In the genomic region with DNA sequence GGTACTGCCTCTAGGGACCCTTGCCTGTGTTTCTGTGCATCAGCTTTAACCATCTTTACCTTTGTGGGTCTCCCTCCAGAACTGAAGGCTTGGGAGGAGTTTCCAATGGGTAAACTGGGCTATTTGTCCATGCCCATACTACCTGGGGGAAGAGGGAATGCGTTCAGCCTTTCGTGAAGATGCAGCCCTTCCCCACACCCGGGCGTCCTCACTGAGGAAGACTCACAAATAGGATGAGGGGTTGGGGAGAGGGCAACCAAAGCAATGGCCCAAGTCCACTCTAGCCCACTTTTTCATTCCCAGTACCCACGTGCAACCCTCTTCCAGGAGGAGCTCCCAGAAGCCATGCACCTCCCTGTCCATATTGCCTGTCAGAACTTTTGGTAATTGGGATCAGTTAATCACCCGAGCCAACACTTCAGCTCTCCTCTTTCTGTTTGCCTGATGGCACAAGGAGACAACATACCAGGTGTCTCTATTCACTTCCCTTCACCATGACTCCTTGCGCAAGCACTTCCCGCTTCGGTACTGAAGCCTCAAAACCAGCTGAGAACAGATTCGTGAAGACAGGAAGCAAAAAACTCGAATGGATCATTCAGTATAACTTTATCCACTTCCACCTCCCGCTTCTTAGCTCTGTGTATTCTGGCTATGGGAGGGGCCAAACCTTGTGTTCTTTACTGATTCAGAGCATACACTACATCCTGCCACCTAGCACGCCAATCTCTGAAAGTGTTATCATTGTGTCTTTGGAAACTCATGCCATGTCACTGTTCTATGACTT, we compare ENCODE assay signal across 16 cellular contexts.
A peak's percentile ranks its signal among the peaks of the same experiment; 100 is the strongest.
DNase-seq lines count a peak whose midpoint lies in the region; ATAC-seq and TF ChIP-seq lines count a peak whose summit lies in the region.
"Had no signal": no experiment of that assay in that cellular context is flagged by ENCODE, and none has a peak within 500 bp of the region (broad histone marks: within the 10 kb centered on the region; RNA-seq: fewer than 3 reads in every experiment).

No MANE protein-coding gene starts in this region.

- intact Hi-C loops in Right ventricle myocardium superior (cut with DNase I), result no loop called here

- no peaks in the 10 kb centered on the region for H3K36me3 ChIP-seq in hepatocyte (replicated peaks; ENCODE audit: insufficient read depth, low read depth)
- H3K36me3 ChIP-seq: left ventricle myocardium inferior, WERI-Rb-1 had no signal

- H3K4me3 Mint-ChIP-seq in naive thymus-derived CD8-positive, alpha-beta T cell, result peak overlapping the region in 8 of 10 donors; percentile 8 to 68 (median 54)

- no peak overlapping the region for H3K27ac ChIP-seq in hepatocyte
- H3K27ac ChIP-seq: left ventricle myocardium inferior, parathyroid adenoma, WERI-Rb-1 had no signal

- DNase-seq in NCI-H510A treated with DMSO at 0.1 percent for 48 hours (lab: John Stamatoyannopoulos, UW) (peak; percentile 39), NCI-H510A (lab: John Stamatoyannopoulos, UW) (no peak), Right ventricle myocardium superior (no peak), omental fat pad (ENCODE audit: low spot score) (no peak), hepatocyte (ENCODE audit: low spot score) (no peak)
- peak; percentile 27 for DNase-seq in activated CD4-positive, CD25-positive, alpha-beta regulatory T cell treated with anti-CD3 and anti-CD28 coated beads, Interleukin-2, amount 50 U/mL, for 72 hours
- DNase-seq in naive thymus-derived CD8-positive, alpha-beta T cell, result peak in 2 of 10 donors; percentile 21 to 26
- DNase-seq: effector CD8-positive, alpha-beta T cell; glutamatergic neuron; Karpas-422; left ventricle myocardium inferior; SHP77 treated with DMSO at 0.1 percent for 48 hours; stimulated activated CD4-positive, alpha-beta T cell treated with anti-CD3 and anti-CD28 coated beads, Interleukin-2, amount 100 ng/mL, for 48 hours; WERI-Rb-1 had no signal

- H3K79me2 ChIP-seq in hepatocyte, result no peaks in the 10 kb centered on the region
- H3K79me2 ChIP-seq: parathyroid adenoma had no signal

- peak overlapping the region in 8 of 10 donors; percentile 0 to 78 (median 46) for H3K27ac Mint-ChIP-seq in naive thymus-derived CD8-positive, alpha-beta T cell

- ATAC-seq in HG03097 (IDR thresholded peaks at IDR 0.05; ENCODE audit: low FRiP score, unreplicated experiment) (peak; percentile 41), Right ventricle myocardium superior (ENCODE audit: poor library complexity) (no peak), omental fat pad (ENCODE audit: low FRiP score) (no peak)
- ATAC-seq in naive thymus-derived CD8-positive, alpha-beta T cell, result peak; percentile 41 to 68

- peaks cover 8 to 24% (median 19%) of the 10 kb centered on the region in 4 donors for H3K4me1 Mint-ChIP-seq in naive thymus-derived CD8-positive, alpha-beta T cell

- H3K9me3 Mint-ChIP-seq in naive thymus-derived CD8-positive, alpha-beta T cell, result no peaks in the 10 kb centered on the region

- 91% methylated on average over 13 of the region's 13 CpGs for WGBS in hepatocyte (ENCODE audit: low lambda C conversion rate, missing lambda C conversion rate)

- POLR2A ChIA-PET in naive thymus-derived CD8-positive, alpha-beta T cell (lab: Charles Lee), result no interaction called here

- H3K36me3 Mint-ChIP-seq in naive thymus-derived CD8-positive, alpha-beta T cell, result no peaks in the 10 kb centered on the region

- no peaks in the 10 kb centered on the region for H3K9me2 ChIP-seq in hepatocyte (replicated peaks; ENCODE audit: insufficient read depth)

- no peak overlapping the region for H3K4me2 ChIP-seq in hepatocyte

- no peaks in the 10 kb centered on the region for H4K20me1 ChIP-seq in hepatocyte (ENCODE audit: insufficient read depth, poor library complexity, severe bottlenecking)

- H3K9me3 ChIP-seq in hepatocyte (ENCODE audit: low read depth), result no peaks in the 10 kb centered on the region
- H3K9me3 ChIP-seq: left ventricle myocardium inferior had no signal

- H3K4me1 ChIP-seq in hepatocyte (ENCODE audit: insufficient read depth), result no peaks in the 10 kb centered on the region
- H3K4me1 ChIP-seq: left ventricle myocardium inferior, parathyroid adenoma had no signal

- H3K27me3 Mint-ChIP-seq in naive thymus-derived CD8-positive, alpha-beta T cell, result no peaks in the 10 kb centered on the region

- no peak overlapping the region for H3K4me3 ChIP-seq in hepatocyte
- H3K4me3 ChIP-seq: left ventricle myocardium inferior had no signal

- TF ChIP-seq CTCF in omental fat pad (IDR thresholded peaks at IDR 0.05) (no peak), hepatocyte (IDR thresholded peaks at IDR 0.05; ENCODE audit: poor library complexity) (no peak)

- no peak overlapping the region for H2AFZ ChIP-seq in hepatocyte
- H2AFZ ChIP-seq: parathyroid adenoma had no signal

- H3K27me3 ChIP-seq in hepatocyte, result no peaks in the 10 kb centered on the region

Comparison
In these comparisons a context has a peak if more than half of its experiments do, and no peak if none do; other contexts are left out.
1. DNase-seq: peak in NCI-H510A treated with DMSO at 0.1 percent for 48 hours (single experiment) and activated CD4-positive, CD25-positive, alpha-beta regulatory T cell treated with anti-CD3 and anti-CD28 coated beads, Interleukin-2, amount 50 U/mL, for 72 hours (single experiment); none in NCI-H510A (single experiment), Right ventricle myocardium superior (single experiment), omental fat pad (single experiment) and hepatocyte (single experiment).
2. ATAC-seq: peak in HG03097 (single experiment) and naive thymus-derived CD8-positive, alpha-beta T cell (2 of 2); none in Right ventricle myocardium superior (single experiment) and omental fat pad (single experiment).